In the genomic region with DNA sequence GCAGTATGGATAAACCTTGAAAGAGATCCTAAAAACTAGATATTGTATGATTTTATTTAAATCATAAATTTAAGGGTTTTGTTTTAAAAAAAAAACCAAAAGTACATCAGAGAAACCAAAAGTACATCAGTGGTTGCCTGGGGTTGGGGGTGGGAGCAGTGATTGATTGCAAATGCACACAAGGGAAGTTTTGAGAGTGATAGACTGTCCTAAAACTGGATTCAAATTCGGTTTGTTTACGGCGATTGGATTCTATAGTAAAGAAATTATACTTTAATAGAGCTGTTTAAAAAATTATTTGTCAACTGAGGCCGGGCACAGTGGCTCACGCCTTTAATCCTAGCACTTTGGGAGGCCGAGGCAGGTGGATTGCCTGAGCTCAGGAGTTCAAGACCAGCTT, we compare ENCODE assay signal across 28 cellular contexts.
"Had no signal": no experiment of that assay in that cellular context is flagged by ENCODE, and none has a peak within 500 bp of the region (broad histone marks: within the 10 kb centered on the region; RNA-seq: fewer than 3 reads in every experiment).

No MANE protein-coding gene starts in this region.

- H3K9me3 ChIP-seq: suprapubic skin, testis, thyroid gland, uterus, vagina had no signal

- H3K4me1 ChIP-seq: stomach, suprapubic skin, testis, thyroid gland, tibial artery, tibial nerve, transverse colon, upper lobe of left lung, upper lobe of right lung, uterus, vagina had no signal

- H3K36me3 Mint-ChIP-seq: stimulated activated effector memory CD8-positive, alpha-beta T cell treated with anti-CD3 and anti-CD28 coated beads, Interleukin-12 subunit alpha, Interleukin-12 subunit beta, amount 100 ng/mL, for 72 hours; stimulated activated memory B cell treated with anti-CD40 and anti-IgM and Interleukin-4, amounts not matched to agents 10 μg/mL and 1 μg/mL and 100 μg/mL, for 72 hours; stimulated activated naive B cell treated with anti-CD40 and anti-IgM and Interleukin-4, amounts not matched to agents 10 μg/mL and 1 μg/mL and 100 μg/mL, for 72 hours; type B pancreatic cell had no signal

- H3K27me3 Mint-ChIP-seq: type B pancreatic cell had no signal

- H3K36me3 ChIP-seq: stomach, suprapubic skin, thoracic aorta, thyroid gland, tibial artery, tibial nerve, transverse colon, upper lobe of left lung, upper lobe of right lung, uterus, vagina had no signal

- DNase-seq: stimulated activated CD4-positive, alpha-beta T cell treated with anti-CD3 and anti-CD28 coated beads, Interleukin-2, amount 100 ng/mL, for 48 hours; stimulated activated CD4-positive, alpha-beta T cell treated with anti-CD3 and anti-CD28 coated beads, Interleukin-4, amount 100 ng/mL, for 1 hour; stimulated activated CD4-positive, alpha-beta T cell treated with anti-CD3 and anti-CD28 coated beads, Interleukin-4, amount 100 ng/mL, for 24 hours; stimulated activated CD4-positive, alpha-beta T cell treated with anti-CD3 and anti-CD28 coated beads, Interleukin-4, amount 100 ng/mL, for 4 hours; stimulated activated CD8-positive, alpha-beta memory T cell treated with anti-CD3 and anti-CD28 coated beads, Interleukin-4, amount 100 ng/mL, for 48 hours; stimulated activated naive B cell treated with anti-CD40 and anti-IgM and Interleukin-4, amounts not matched to agents 10 μg/mL and 1 μg/mL and 100 μg/mL, for 72 hours; stimulated activated naive CD4-positive, alpha-beta T cell; stimulated activated naive CD4-positive, alpha-beta T cell treated with Interleukin-2 at 50 U/mL for 16 hours; stimulated activated naive CD8-positive, alpha-beta T cell treated with anti-CD3 and anti-CD28 coated beads, Interleukin-15, amount 100 ng/mL, for 72 hours; stimulated activated naive CD8-positive, alpha-beta T cell treated with anti-CD3 and anti-CD28 coated beads, Interleukin-15, Interleukin-2, amounts not matched to agents 100 U/mL and 50 U/mL, for 24 hours; stomach; substantia nigra; testis; thyroid gland; tibial artery; transverse colon; trophoblast cell; upper lobe of left lung; upper lobe of right lung; uterus had no signal

- H3K27ac Mint-ChIP-seq: stimulated activated effector memory CD8-positive, alpha-beta T cell treated with anti-CD3 and anti-CD28 coated beads, Interleukin-12 subunit alpha, Interleukin-12 subunit beta, amount 100 ng/mL, for 72 hours; stimulated activated memory B cell treated with anti-CD40 and anti-IgM and Interleukin-4, amounts not matched to agents 10 μg/mL and 1 μg/mL and 100 μg/mL, for 72 hours; stimulated activated naive B cell treated with anti-CD40 and anti-IgM and Interleukin-4, amounts not matched to agents 10 μg/mL and 1 μg/mL and 100 μg/mL, for 72 hours; stimulated activated naive CD8-positive, alpha-beta T cell treated with anti-CD3 and anti-CD28 coated beads, Interleukin-15, amount 100 ng/mL, for 72 hours; stimulated activated naive CD8-positive, alpha-beta T cell treated with anti-CD3 and anti-CD28 coated beads, Interleukin-15, Interleukin-2, amounts not matched to agents 100 ng/mL and 50 ng/mL, for 24 hours; type B pancreatic cell had no signal

- ATAC-seq: stimulated activated effector memory CD8-positive, alpha-beta T cell treated with anti-CD3 and anti-CD28 coated beads, Interleukin-12 subunit alpha, Interleukin-12 subunit beta, amount 100 ng/mL, for 72 hours; stimulated activated memory B cell treated with anti-CD40 and anti-IgM and Interleukin-4, amounts not matched to agents 10 μg/mL and 1 μg/mL and 100 μg/mL, for 72 hours; stimulated activated naive B cell treated with anti-CD40 and anti-IgM and Interleukin-4, amounts not matched to agents 10 μg/mL and 1 μg/mL and 100 μg/mL, for 72 hours; stimulated activated naive CD8-positive, alpha-beta T cell treated with anti-CD3 and anti-CD28 coated beads, Interleukin-15, amount 100 ng/mL, for 72 hours; stimulated activated naive CD8-positive, alpha-beta T cell treated with anti-CD3 and anti-CD28 coated beads, Interleukin-15, Interleukin-2, amounts not matched to agents 100 U/mL and 50 U/mL, for 24 hours; upper lobe of right lung had no signal

- H3K4me1 Mint-ChIP-seq: stimulated activated effector memory CD8-positive, alpha-beta T cell treated with anti-CD3 and anti-CD28 coated beads, Interleukin-12 subunit alpha, Interleukin-12 subunit beta, amount 100 ng/mL, for 72 hours; stimulated activated memory B cell treated with anti-CD40 and anti-IgM and Interleukin-4, amounts not matched to agents 10 μg/mL and 1 μg/mL and 100 μg/mL, for 72 hours; stimulated activated naive B cell treated with anti-CD40 and anti-IgM and Interleukin-4, amounts not matched to agents 10 μg/mL and 1 μg/mL and 100 μg/mL, for 72 hours; stimulated activated naive CD8-positive, alpha-beta T cell treated with anti-CD3 and anti-CD28 coated beads, Interleukin-15, amount 100 ng/mL, for 72 hours had no signal

- H3K27me3 ChIP-seq: stomach, suprapubic skin, testis, thyroid gland, tibial artery, tibial nerve, transverse colon, upper lobe of left lung, upper lobe of right lung, uterus, vagina had no signal

- H3K4me3 ChIP-seq: stomach, suprapubic skin, testis, thoracic aorta, thyroid gland, tibial artery, tibial nerve, transverse colon, upper lobe of left lung, upper lobe of right lung, uterus, vagina had no signal

- H3K4me3 Mint-ChIP-seq: stimulated activated effector memory CD8-positive, alpha-beta T cell treated with anti-CD3 and anti-CD28 coated beads, Interleukin-12 subunit alpha, Interleukin-12 subunit beta, amount 100 ng/mL, for 72 hours; stimulated activated memory B cell treated with anti-CD40 and anti-IgM and Interleukin-4, amounts not matched to agents 10 μg/mL and 1 μg/mL and 100 μg/mL, for 72 hours; stimulated activated naive B cell treated with anti-CD40 and anti-IgM and Interleukin-4, amounts not matched to agents 10 μg/mL and 1 μg/mL and 100 μg/mL, for 72 hours; stimulated activated naive CD8-positive, alpha-beta T cell treated with anti-CD3 and anti-CD28 coated beads, Interleukin-15, amount 100 ng/mL, for 72 hours; stimulated activated naive CD8-positive, alpha-beta T cell treated with anti-CD3 and anti-CD28 coated beads, Interleukin-15, Interleukin-2, amounts not matched to agents 100 ng/mL and 50 ng/mL, for 24 hours; type B pancreatic cell had no signal

- H3K9me3 Mint-ChIP-seq: type B pancreatic cell had no signal

- H3K27ac ChIP-seq: stomach, suprapubic skin, testis, thoracic aorta, thyroid gland, tibial artery, tibial nerve, transverse colon, upper lobe of left lung, upper lobe of right lung, uterus, vagina had no signal
